ENCODE assay signal across 23 cellular contexts in the genomic region with DNA sequence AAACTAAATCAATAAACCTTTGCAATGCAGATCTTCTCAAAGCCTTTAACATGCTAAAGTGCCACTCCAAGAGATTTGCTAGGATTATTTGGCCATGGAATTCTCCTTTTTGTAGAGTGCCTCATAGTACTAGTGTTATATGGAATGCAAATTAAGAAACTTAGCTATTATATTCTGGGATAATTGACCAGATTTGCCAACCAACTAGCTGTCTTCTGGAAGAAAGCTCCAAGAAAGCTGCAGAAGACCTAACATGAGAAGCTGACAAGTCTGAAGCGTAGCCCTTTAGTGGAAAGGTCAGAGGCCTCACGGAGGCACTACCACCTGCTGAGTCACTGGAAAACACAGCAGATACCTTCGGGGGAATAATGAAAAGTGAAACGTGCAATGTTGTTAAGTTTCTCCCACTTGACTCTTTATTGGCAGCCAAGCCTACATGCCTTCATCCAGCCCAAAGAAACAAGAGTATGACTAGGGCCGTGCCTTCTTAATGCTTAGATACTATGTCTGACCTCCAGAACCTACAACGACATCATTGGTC. TPM values are rescaled to one million over a fixed set of nuclear protein-coding genes. Genes with fewer than 3 reads are reported as not detected.
A peak's percentile ranks its signal among the peaks of the same experiment; 100 is the strongest.
DNase-seq lines count a peak whose midpoint lies in the region; ATAC-seq and TF ChIP-seq lines count a peak whose summit lies in the region.
"Had no signal": no experiment of that assay in that cellular context is flagged by ENCODE, and none has a peak within 500 bp of the region (broad histone marks: within the 10 kb centered on the region; RNA-seq: fewer than 3 reads in every experiment).

No MANE protein-coding gene starts in this region.

- peak; percentile 20 for DNase-seq in activated CD4-positive, alpha-beta T cell treated with anti-CD3 and anti-CD28 coated beads for 48 hours
- no peak for DNase-seq in activated CD4-positive, alpha-beta T cell treated with anti-CD3 and anti-CD28 coated beads, Interleukin-2, amount 50 U/mL, for 4 hours
- DNase-seq in HCT116 (ENCODE audit: low read depth, low spot score) (no peak), esophagus muscularis mucosa (ENCODE audit: extremely low spot score) (peak; percentile 45), endothelial cell (ENCODE audit: low spot score) (no peak), HT-29 (ENCODE audit: low spot score) (no peak), AG08396 (ENCODE audit: low spot score) (no peak)
- DNase-seq: Calu3, DMS153, GM23248, H9, MV-4-11, NCI-H1105 treated with DMSO at 0.1 percent for 48 hours, NCI-H146, NCI-H1930, NCI-H2227 treated with DMSO at 0.1 percent for 48 hours, NCI-H510A, SHP77, T-cell had no signal

- H3K79me2 ChIP-seq in HCT116 (ENCODE audit: insufficient read depth, low read length): no peaks in the 10 kb centered on the region

- RAD21 ChIA-PET in HCT116 (lab: Charles Lee; ENCODE audit: low non-redundant PET in 1 of 2, low total read pairs in 2 of 2, uncharacterized antibody in 2 of 2, unreplicated experiment in 2 of 2): no interaction called here

- no peaks in the 10 kb centered on the region for H4K20me1 ChIP-seq in BLaER1 treated with 17β-estradiol and CSF1 and Interleukin-3, amounts not matched to agents 10 nM and 100 nM
- no peaks in the 10 kb centered on the region for H4K20me1 ChIP-seq in HCT116 (ENCODE audit: insufficient read depth)

- TF ChIP-seq CTCF in HCT116 (IDR thresholded peaks at IDR 0.05 in 2 of 3, conservative IDR thresholded peaks at IDR 0.05 in 1 of 3; ENCODE audit: borderline replicate concordance in 1 of 3, insufficient read depth in 1 of 3, low read depth in 2 of 3, low read length in 2 of 3) (no peak), esophagus muscularis mucosa (IDR thresholded peaks at IDR 0.05) (no peak), endothelial cell (IDR thresholded peaks at IDR 0.05; ENCODE audit: unreplicated experiment) (no peak)

- H3K9me2 ChIP-seq in HCT116 (ENCODE audit: insufficient read depth): no peaks in the 10 kb centered on the region

- peaks cover 0 to 32% (median 17%) of the 10 kb centered on the region in 11 experiments; a peak in 10 of 22 replicates for H3K36me3 ChIP-seq in BLaER1 treated with 17β-estradiol and CSF1 and Interleukin-3, amounts not matched to agents 10 nM and 100 nM
- H3K36me3 ChIP-seq in HCT116 (ENCODE audit: control insufficient read depth in 1 of 2, insufficient read depth in 2 of 2, low read length in 2 of 2) (no peaks in the 10 kb centered on the region), esophagus muscularis mucosa (no peaks in the 10 kb centered on the region)

- no peaks in the 10 kb centered on the region for H3K27me3 Mint-ChIP-seq in endothelial cell (ENCODE audit: unreplicated experiment)
- H3K27me3 Mint-ChIP-seq: B cell, T-cell had no signal

- no peak overlapping the region for H3K27ac ChIP-seq in BLaER1 treated with 17β-estradiol and CSF1 and Interleukin-3, amounts not matched to agents 10 nM and 100 nM
- H3K27ac ChIP-seq in HCT116 (ENCODE audit: low read depth, low read length) (no peak overlapping the region), esophagus muscularis mucosa (replicated peaks in 1 of 4) (no peak overlapping the region)
- H3K27ac ChIP-seq: GM23248, RWPE1 had no signal

- H3K4me1 ChIP-seq in BLaER1 treated with 17β-estradiol and CSF1 and Interleukin-3, amounts not matched to agents 10 nM and 100 nM: peaks cover 0 to 32% (median 17%) of the 10 kb centered on the region in 10 experiments; a peak in 15 of 20 replicates
- H3K4me1 ChIP-seq in HCT116 (ENCODE audit: control insufficient read depth in 1 of 2, insufficient read depth in 2 of 2, low read length in 2 of 2) (peaks cover 62 to 87% of the 10 kb centered on the region in 2 experiments), esophagus muscularis mucosa (peaks cover 21 to 46% (median 44%) of the 10 kb centered on the region in 4 donors)

- no peak for TF ChIP-seq RAD21 in HCT116 (IDR thresholded peaks at IDR 0.05; ENCODE audit: low read depth)

- H3K9ac ChIP-seq in BLaER1 treated with 17β-estradiol and CSF1 and Interleukin-3, amounts not matched to agents 10 nM and 100 nM: no peak overlapping the region
- no peak overlapping the region for H3K9ac ChIP-seq in HCT116 (ENCODE audit: low read length)
- H3K9ac ChIP-seq: GM23248 had no signal

- H3K4me2 ChIP-seq in BLaER1 treated with 17β-estradiol and CSF1 and Interleukin-3, amounts not matched to agents 10 nM and 100 nM: peak overlapping the region in 6 of 11 experiments; percentile 22 to 50 (median 39); a peak in 8 of 22 replicates
- H3K4me2 ChIP-seq in HCT116 (ENCODE audit: low read length): peak overlapping the region; percentile 43; the same call in 1 of the 2 replicates

- H3K9me3 ChIP-seq in BLaER1 treated with 17β-estradiol and CSF1 and Interleukin-3, amounts not matched to agents 10 nM and 100 nM (replicated peaks in 1 of 11): no peaks in the 10 kb centered on the region
- H3K9me3 ChIP-seq in HCT116 (ENCODE audit: control insufficient read depth in 1 of 2, insufficient read depth in 1 of 2, low read depth in 1 of 2, low read length in 2 of 2) (no peaks in the 10 kb centered on the region), esophagus muscularis mucosa (no peaks in the 10 kb centered on the region)

- H3K4me3 ChIP-seq in BLaER1 treated with 17β-estradiol and CSF1 and Interleukin-3, amounts not matched to agents 10 nM and 100 nM: no peak overlapping the region
- no peak overlapping the region for H3K4me3 ChIP-seq in HCT116 (replicated peaks in 1 of 2; ENCODE audit: low read depth in 1 of 2, low read length in 2 of 2)
- no peak overlapping the region for H3K4me3 ChIP-seq in esophagus muscularis mucosa
- H3K4me3 ChIP-seq: GM23248 had no signal

- no peaks in the 10 kb centered on the region for H3K4me1 Mint-ChIP-seq in endothelial cell (ENCODE audit: unreplicated experiment)

- no peak for TF ChIP-seq EP300 in esophagus muscularis mucosa (IDR thresholded peaks at IDR 0.05)

- no peak for ATAC-seq in HCT116
- ATAC-seq: Panc1, T-cell had no signal

- POLR2A ChIA-PET in HCT116 (lab: Charles Lee): no interaction called here

- TF ChIP-seq POLR2A in HCT116 (IDR thresholded peaks at IDR 0.05; ENCODE audit: borderline replicate concordance, extremely low read depth, insufficient read depth, insufficient read length) (no peak), esophagus muscularis mucosa (IDR thresholded peaks at IDR 0.05; ENCODE audit: low read depth) (no peak)

- H3K27me3 ChIP-seq in BLaER1 treated with 17β-estradiol and CSF1 and Interleukin-3, amounts not matched to agents 10 nM and 100 nM: no peaks in the 10 kb centered on the region
- no peaks in the 10 kb centered on the region for H3K27me3 ChIP-seq in HCT116 (ENCODE audit: insufficient read depth, low read length)
- no peaks in the 10 kb centered on the region for H3K27me3 ChIP-seq in esophagus muscularis mucosa

- H3K27ac Mint-ChIP-seq in endothelial cell (ENCODE audit: unreplicated experiment): no peak overlapping the region
- H3K27ac Mint-ChIP-seq: B cell, T-cell had no signal

- intact Hi-C loops in HCT116 (cut with micrococcal nuclease) (loop anchor here (5.0 to 10.0 kb wide), 2 partner anchors 125 to 562 kb away; no protein-coding TSS in a partner anchor), esophagus muscularis mucosa (cut with DNase I) (no loop called here)

- no TSS peak for BruUV-seq in HCT116 (replicated peaks; lab: Mats Ljungman, UMichigan)

- WGBS in esophagus muscularis mucosa: 84% methylated on average over 6 of the region's 6 CpGs

- CTCF ChIA-PET in HCT116 (lab: Charles Lee): interaction anchor here (1.2 to 2.1 kb wide), 2 partner anchors 204 to 245 kb away, joined by 4 to 5 read pairs; no protein-coding TSS in a partner anchor

- H3K9me3 Mint-ChIP-seq in endothelial cell (ENCODE audit: unreplicated experiment): no peaks in the 10 kb centered on the region
- H3K9me3 Mint-ChIP-seq: H9, T-cell had no signal

- no peak overlapping the region for H3K4me3 Mint-ChIP-seq in endothelial cell (ENCODE audit: unreplicated experiment)
- H3K4me3 Mint-ChIP-seq: B cell, H9, T-cell had no signal

- no peaks in the 10 kb centered on the region for H3K36me3 Mint-ChIP-seq in endothelial cell (ENCODE audit: low read depth, unreplicated experiment)

- no peak overlapping the region for H2AFZ ChIP-seq in HCT116 (ENCODE audit: low read depth, low read length, poor library complexity, severe bottlenecking)
- H2AFZ ChIP-seq: GM23248 had no signal

TF ChIP-seq in HCT116, 20 proteins besides CTCF, POLR2A, EP300 and RAD21:
- no peak for TF ChIP-seq EZH2phosphoT487 (IDR thresholded peaks at IDR 0.05; ENCODE audit: borderline replicate concordance)
- no peak for TF ChIP-seq JUND (IDR thresholded peaks at IDR 0.05)
- no peak for TF ChIP-seq EZH2 (IDR thresholded peaks at IDR 0.05)
- TF ChIP-seq TCF7L2 (IDR thresholded peaks at IDR 0.05; ENCODE audit: borderline replicate concordance, extremely low read depth, insufficient read depth, insufficient read length): no peak
- no peak for TF ChIP-seq SP1 (IDR thresholded peaks at IDR 0.05; ENCODE audit: low read depth)
- TF ChIP-seq, protein P1, sequence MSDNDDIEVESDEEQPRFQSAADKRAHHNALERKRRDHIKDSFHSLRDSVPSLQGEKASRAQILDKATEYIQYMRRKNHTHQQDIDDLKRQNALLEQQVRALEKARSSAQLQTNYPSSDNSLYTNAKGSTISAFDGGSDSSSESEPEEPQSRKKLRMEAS (IDR thresholded peaks at IDR 0.05): no peak
- TF ChIP-seq POLR2AphosphoS5 (IDR thresholded peaks at IDR 0.05; ENCODE audit: low read depth, low read length): no peak

RNA-seq across cellular contexts. Expression of a gene that starts 29.8 kb away (rescaled TPM):
- total RNA-seq in HCT116 (2021; ENCODE audit: unreplicated experiment) (17.3 TPM), esophagus muscularis mucosa (10 to 100 TPM; 30.6 to 43.0 (median 40.0) TPM), endothelial cell (ENCODE audit: unreplicated experiment) (18.3 TPM)
- polyA plus RNA-seq in HCT116 (2012): 3.1 and 3.4 TPM in 2 replicates
- total RNA-seq in HT-29 (2014; rRNA removed; shearing (Covaris generic)): 0.05 and 1.2 TPM in 2 replicates

Comparison
In these comparisons a context has a peak if more than half of its experiments do, and no peak if none do; other contexts are left out.
1. DNase-seq: peak in activated CD4-positive, alpha-beta T cell treated with anti-CD3 and anti-CD28 coated beads for 48 hours (single experiment) and esophagus muscularis mucosa (single experiment); none in activated CD4-positive, alpha-beta T cell treated with anti-CD3 and anti-CD28 coated beads, Interleukin-2, amount 50 U/mL, for 4 hours (0 of 2), HCT116 (single experiment), endothelial cell (single experiment), HT-29 (single experiment) and AG08396 (single experiment).